ENCODE assay signal across 14 cellular contexts in the genomic region with DNA sequence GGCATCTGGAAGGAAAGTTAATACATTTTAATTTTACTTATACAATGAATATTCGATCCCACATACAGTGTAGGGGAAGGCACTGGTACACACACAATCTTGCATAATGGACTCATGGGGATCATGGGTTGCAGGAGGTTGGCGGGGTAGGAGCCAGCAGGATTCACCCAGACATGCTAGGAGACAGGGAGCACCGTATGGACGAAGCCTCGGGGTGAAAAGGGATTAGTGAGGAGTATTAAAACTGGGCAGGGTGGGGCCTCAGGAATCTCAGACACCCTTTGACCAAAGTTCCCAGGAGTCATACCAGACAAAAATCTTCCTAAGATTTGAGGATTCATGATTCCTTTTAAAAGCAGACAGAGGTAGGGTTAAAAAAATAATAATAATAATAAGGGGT.
A peak's percentile ranks its signal among the peaks of the same experiment; 100 is the strongest.
DNase-seq lines count a peak whose midpoint lies in the region; ATAC-seq and TF ChIP-seq lines count a peak whose summit lies in the region.
"Had no signal": no experiment of that assay in that cellular context is flagged by ENCODE, and none has a peak within 500 bp of the region (broad histone marks: within the 10 kb centered on the region; RNA-seq: fewer than 3 reads in every experiment).

No MANE protein-coding gene starts in this region.

- ATAC-seq in activated B cell treated with CpG ODN at 0.5 μM for 24 hours (ENCODE audit: low read depth) (no peak), HG02885 (IDR thresholded peaks at IDR 0.05; ENCODE audit: poor library complexity, unreplicated experiment) (no peak)
- ATAC-seq in stimulated activated memory B cell treated with anti-CD40 and anti-IgM and Interleukin-4, amounts not matched to agents 10 μg/mL and 1 μg/mL and 100 μg/mL, for 72 hours, result no peak
- ATAC-seq: HepG2 had no signal

- H3K4me3 ChIP-seq in BLaER1 treated with 17β-estradiol and CSF1 and Interleukin-3, amounts not matched to agents 10 nM and 100 nM, result no peak overlapping the region

- peak overlapping the region in 10 of 11 experiments; percentile 46 to 83 (median 68); a peak in 19 of 22 replicates for H3K27ac ChIP-seq in BLaER1 treated with 17β-estradiol and CSF1 and Interleukin-3, amounts not matched to agents 10 nM and 100 nM

- H3K9me3 ChIP-seq in BLaER1 treated with 17β-estradiol and CSF1 and Interleukin-3, amounts not matched to agents 10 nM and 100 nM (replicated peaks in 1 of 11), result peaks cover 7 to 17% (median 11%) of the 10 kb centered on the region in 11 experiments; a peak in 16 of 22 replicates
- H3K9me3 ChIP-seq: BE2C, Caco-2 had no signal

- H3K4me3 Mint-ChIP-seq in activated B cell treated with CpG ODN at 0.5 μM for 24 hours, result peak overlapping the region; percentile 67
- no peak overlapping the region for H3K4me3 Mint-ChIP-seq in stimulated activated memory B cell treated with anti-CD40 and anti-IgM and Interleukin-4, amounts not matched to agents 10 μg/mL and 1 μg/mL and 100 μg/mL, for 72 hours
- H3K4me3 Mint-ChIP-seq: CD8-positive, alpha-beta memory T cell; H9 had no signal

- H3K9me3 Mint-ChIP-seq in activated B cell treated with CpG ODN at 0.5 μM for 24 hours, result no peaks in the 10 kb centered on the region
- peaks cover 3% of the 10 kb centered on the region for H3K9me3 Mint-ChIP-seq in stimulated activated memory B cell treated with anti-CD40 and anti-IgM and Interleukin-4, amounts not matched to agents 10 μg/mL and 1 μg/mL and 100 μg/mL, for 72 hours

- TF ChIP-seq CTCF in activated B cell treated with CpG ODN at 0.5 μM for 24 hours (IDR thresholded peaks at IDR 0.05), result no peak

- H3K4me1 ChIP-seq in BLaER1 treated with 17β-estradiol and CSF1 and Interleukin-3, amounts not matched to agents 10 nM and 100 nM, result peaks cover 58 to 91% (median 80%) of the 10 kb centered on the region in 10 experiments

- H3K4me2 ChIP-seq in BLaER1 treated with 17β-estradiol and CSF1 and Interleukin-3, amounts not matched to agents 10 nM and 100 nM, result peak overlapping the region; percentile 80 to 96 (median 90)

- DNase-seq in NCI-H82 (lab: John Stamatoyannopoulos, UW), result peak; percentile 79
- no peak for DNase-seq in activated B cell treated with CpG ODN at 0.5 μM for 24 hours
- DNase-seq in middle frontal gyrus (ENCODE audit: extremely low spot score, low spot score), result no peak
- no peak for DNase-seq in NCI-H2227 (lab: John Stamatoyannopoulos, UW; ENCODE audit: unreplicated experiment)
- DNase-seq: Caco-2; CD8-positive, alpha-beta memory T cell; DMS 273 treated with DMSO at 0.1 percent for 48 hours; GOT3; H9 had no signal

- H4K20me1 ChIP-seq in BLaER1 treated with 17β-estradiol and CSF1 and Interleukin-3, amounts not matched to agents 10 nM and 100 nM, result no peaks in the 10 kb centered on the region

- H3K36me3 ChIP-seq in BLaER1 treated with 17β-estradiol and CSF1 and Interleukin-3, amounts not matched to agents 10 nM and 100 nM, result no peaks in the 10 kb centered on the region
- H3K36me3 ChIP-seq: BE2C had no signal

- no peaks in the 10 kb centered on the region for H3K27me3 Mint-ChIP-seq in activated B cell treated with CpG ODN at 0.5 μM for 24 hours
- H3K27me3 Mint-ChIP-seq in stimulated activated memory B cell treated with anti-CD40 and anti-IgM and Interleukin-4, amounts not matched to agents 10 μg/mL and 1 μg/mL and 100 μg/mL, for 72 hours, result no peaks in the 10 kb centered on the region

- H3K4me1 Mint-ChIP-seq in activated B cell treated with CpG ODN at 0.5 μM for 24 hours, result peaks cover 96% of the 10 kb centered on the region
- peaks cover 63% of the 10 kb centered on the region for H3K4me1 Mint-ChIP-seq in stimulated activated memory B cell treated with anti-CD40 and anti-IgM and Interleukin-4, amounts not matched to agents 10 μg/mL and 1 μg/mL and 100 μg/mL, for 72 hours
- H3K4me1 Mint-ChIP-seq: CD8-positive, alpha-beta memory T cell had no signal

- CTCF ChIA-PET in activated B cell treated with CpG ODN at 0.5 μM for 24 hours (lab: Charles Lee), result interaction anchor here (0.7 to 1.4 kb wide), 2 partner anchors 33 to 138 kb away, joined by 3 to 6 read pairs; no protein-coding TSS in a partner anchor

- POLR2A ChIA-PET in activated B cell treated with CpG ODN at 0.5 μM for 24 hours (lab: Charles Lee), result interaction anchor here (0.9 to 4.4 kb wide), 8 partner anchors 9 to 138 kb away, joined by 3 to 34 read pairs (median 12); no protein-coding TSS in a partner anchor

- no peaks in the 10 kb centered on the region for H3K36me3 Mint-ChIP-seq in activated B cell treated with CpG ODN at 0.5 μM for 24 hours (ENCODE audit: low read depth)
- H3K36me3 Mint-ChIP-seq in stimulated activated memory B cell treated with anti-CD40 and anti-IgM and Interleukin-4, amounts not matched to agents 10 μg/mL and 1 μg/mL and 100 μg/mL, for 72 hours, result no peaks in the 10 kb centered on the region
- H3K36me3 Mint-ChIP-seq: CD8-positive, alpha-beta memory T cell had no signal

- peak overlapping the region; percentile 90 for H3K27ac Mint-ChIP-seq in activated B cell treated with CpG ODN at 0.5 μM for 24 hours
- peak overlapping the region; percentile 50 for H3K27ac Mint-ChIP-seq in stimulated activated memory B cell treated with anti-CD40 and anti-IgM and Interleukin-4, amounts not matched to agents 10 μg/mL and 1 μg/mL and 100 μg/mL, for 72 hours
- H3K27ac Mint-ChIP-seq: CD8-positive, alpha-beta memory T cell; H9 had no signal

- intact Hi-C loops in activated B cell treated with CpG ODN at 0.5 μM for 24 hours (cut with micrococcal nuclease), result loop anchor here (1.0 to 5.0 kb wide), 6 partner anchors 8 to 138 kb away; no protein-coding TSS in a partner anchor

- peak overlapping the region in 2 of 11 experiments; percentile 54 to 65; a peak in 5 of 22 replicates for H3K9ac ChIP-seq in BLaER1 treated with 17β-estradiol and CSF1 and Interleukin-3, amounts not matched to agents 10 nM and 100 nM

- no peaks in the 10 kb centered on the region for H3K27me3 ChIP-seq in BLaER1 treated with 17β-estradiol and CSF1 and Interleukin-3, amounts not matched to agents 10 nM and 100 nM
- H3K27me3 ChIP-seq: BE2C had no signal
